In the genomic region with DNA sequence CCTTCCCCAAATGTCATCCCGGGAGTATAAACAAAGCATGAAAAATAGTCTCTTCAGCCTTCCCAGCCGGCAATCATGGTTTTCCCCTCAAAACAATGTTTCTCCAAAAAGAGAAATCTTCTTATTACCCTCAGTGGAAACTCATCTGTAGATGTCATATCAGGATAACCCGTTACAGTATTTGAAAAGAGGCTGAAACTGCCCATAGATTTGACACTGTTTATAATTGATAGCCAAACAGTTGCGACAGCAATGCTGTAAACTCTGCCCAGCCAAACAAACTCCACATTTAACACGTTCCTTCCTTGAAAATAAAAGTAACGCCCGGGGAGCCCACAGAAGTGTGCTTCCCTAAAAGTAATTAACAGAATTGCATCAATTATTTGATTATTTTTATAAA, we compare ENCODE assay signal across 8 cellular contexts.
DNase-seq lines count a peak whose midpoint lies in the region; ATAC-seq and TF ChIP-seq lines count a peak whose summit lies in the region.

No MANE protein-coding gene starts in this region.

- peak overlapping the region; percentile 64 to 87 (median 74) for H3K27ac ChIP-seq in upper lobe of left lung

- H3K36me3 ChIP-seq in upper lobe of left lung = no peaks in the 10 kb centered on the region

- DNase-seq in GM10248 (ENCODE audit: extremely low spot score) (peak; percentile 19), NCI-H69 (lab: John Stamatoyannopoulos, UW) (peak; percentile 62), dermis blood vessel endothelial cell (peak; percentile 34), memory B cell (ENCODE audit: low spot score in 2 of 2) (no peak), upper lobe of left lung (no peak), SK-N-DZ (ENCODE audit: low spot score) (no peak), GM19238 (ENCODE audit: insufficient read length, low spot score) (no peak)

- TF ChIP-seq CTCF in GM10248 (IDR thresholded peaks at IDR 0.05; ENCODE audit: control extremely low read depth, extremely low read depth, low read depth, missing control alignments) (no peak), upper lobe of left lung (IDR thresholded peaks at IDR 0.05) (no peak)

- peak overlapping the region; percentile 94 for H3K27ac Mint-ChIP-seq in memory B cell

- POLR2A ChIA-PET in GM10248 (lab: Yijun Ruan, JAX) = no interaction called here

- 1% methylated on average over 7 of the region's 7 CpGs for WGBS in upper lobe of left lung, 2 donors

- CTCF ChIA-PET in GM10248 (lab: Yijun Ruan, JAX) = no interaction called here

- no peaks in the 10 kb centered on the region for H3K27me3 ChIP-seq in upper lobe of left lung

- H3K9me3 Mint-ChIP-seq in memory B cell = no peaks in the 10 kb centered on the region

- no peaks in the 10 kb centered on the region for H3K36me3 Mint-ChIP-seq in memory B cell

- H3K27me3 Mint-ChIP-seq in memory B cell = no peaks in the 10 kb centered on the region

- TF ChIP-seq POLR2A in upper lobe of left lung (IDR thresholded peaks at IDR 0.05) = no peak

- H3K4me1 Mint-ChIP-seq in memory B cell = peaks cover 40% of the 10 kb centered on the region

- no peak for TF ChIP-seq EP300 in upper lobe of left lung (IDR thresholded peaks at IDR 0.05)

- H3K4me3 ChIP-seq in upper lobe of left lung = peak overlapping the region; percentile 65 to 83 (median 75)

- peak; percentile 5 for ATAC-seq in memory B cell (ENCODE audit: low read depth)
- ATAC-seq in upper lobe of left lung (ENCODE audit: low FRiP score in 2 of 2) = peak in 1 of 2 donors; percentile 55
- ATAC-seq in HG03139 (IDR thresholded peaks at IDR 0.05; ENCODE audit: unreplicated experiment) = no peak

- H3K9me3 ChIP-seq in upper lobe of left lung = no peaks in the 10 kb centered on the region

- H3K4me1 ChIP-seq in upper lobe of left lung = peaks cover 17 to 44% (median 33%) of the 10 kb centered on the region in 4 donors

- peak overlapping the region; percentile 93 for H3K4me3 Mint-ChIP-seq in memory B cell

Comparison
In these comparisons a context has a peak if more than half of its experiments do, and no peak if none do; other contexts are left out.
1. DNase-seq: peak in GM10248 (single experiment), NCI-H69 (single experiment) and dermis blood vessel endothelial cell (single experiment); none in memory B cell (0 of 2), upper lobe of left lung (0 of 2), SK-N-DZ (single experiment) and GM19238 (single experiment).